In the genomic region with DNA sequence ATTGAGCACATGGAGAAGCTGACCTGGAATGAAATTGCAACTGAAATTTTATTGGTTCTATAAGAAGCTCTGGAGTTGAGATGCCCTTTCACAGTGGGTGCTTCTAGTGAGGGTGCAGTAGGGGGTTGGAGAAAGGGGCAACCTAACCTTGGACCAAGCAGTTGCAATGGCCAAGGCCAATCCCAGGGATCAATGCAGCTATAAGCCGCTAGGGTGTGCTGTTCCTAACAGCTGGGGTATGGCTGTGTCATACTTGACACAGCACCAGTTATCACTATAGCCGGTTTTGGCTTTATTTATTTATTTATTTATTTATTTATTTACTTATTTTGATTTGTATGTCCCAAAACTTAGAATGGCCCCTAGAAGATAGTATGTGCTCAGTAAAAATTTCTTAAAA, we compare ENCODE assay signal across 8 cellular contexts.
DNase-seq lines count a peak whose midpoint lies in the region; ATAC-seq and TF ChIP-seq lines count a peak whose summit lies in the region.
"Had no signal": no experiment of that assay in that cellular context is flagged by ENCODE, and none has a peak within 500 bp of the region (broad histone marks: within the 10 kb centered on the region; RNA-seq: fewer than 3 reads in every experiment).

No MANE protein-coding gene starts in this region.

- H3K27me3 ChIP-seq in Panc1 (ENCODE audit: control insufficient read depth, insufficient read depth, low read length) = no peaks in the 10 kb centered on the region
- H3K27me3 ChIP-seq in mesendoderm (ENCODE audit: insufficient read depth, low read length, poor library complexity) = no peaks in the 10 kb centered on the region
- H3K27me3 ChIP-seq in sigmoid colon = no peaks in the 10 kb centered on the region

- H3K36me3 Mint-ChIP-seq in T-helper 2 cell treated with Interferon-gamma antibody and Interleukin-4, amounts not matched to agents 5 μg/mL and 100 μg/mL, for 36 hours (ENCODE audit: low read depth) = no peaks in the 10 kb centered on the region
- H3K36me3 Mint-ChIP-seq: memory B cell had no signal

- no peaks in the 10 kb centered on the region for H3K79me1 ChIP-seq in mesendoderm (ENCODE audit: low read length)

- no peak for TF ChIP-seq POLR2A in sigmoid colon (IDR thresholded peaks at IDR 0.05)

- H3K9me3 ChIP-seq in Panc1 (ENCODE audit: control insufficient read depth, insufficient read depth, low read depth, low read length) = no peaks in the 10 kb centered on the region
- H3K9me3 ChIP-seq in sigmoid colon = peaks cover 0 to 2% (median 0%) of the 10 kb centered on the region in 4 donors

- peaks cover 5% of the 10 kb centered on the region for H3K4me1 Mint-ChIP-seq in T-helper 2 cell treated with Interferon-gamma antibody and Interleukin-4, amounts not matched to agents 5 μg/mL and 100 μg/mL, for 36 hours (ENCODE audit: low read depth)
- H3K4me1 Mint-ChIP-seq: memory B cell had no signal

- H3K18ac ChIP-seq in mesendoderm (ENCODE audit: low read length) = no peak overlapping the region

- in situ Hi-C loops in Panc1 (cut with HindIII; ENCODE audit: low pct_unique_long_range_greater_than_20kb, low sequenced_read_pairs) = no loop called here

- H3K4me2 ChIP-seq in mesendoderm (ENCODE audit: low read length) = no peak overlapping the region

- H3K4me1 ChIP-seq in Panc1 (ENCODE audit: control insufficient read depth, insufficient read depth, low read length) (no peaks in the 10 kb centered on the region), mesendoderm (ENCODE audit: control insufficient read depth, low read depth, low read length) (no peaks in the 10 kb centered on the region), sigmoid colon (no peaks in the 10 kb centered on the region)

- no peaks in the 10 kb centered on the region for H3K27me3 Mint-ChIP-seq in T-helper 2 cell treated with Interferon-gamma antibody and Interleukin-4, amounts not matched to agents 5 μg/mL and 100 μg/mL, for 36 hours (ENCODE audit: low read depth)
- H3K27me3 Mint-ChIP-seq: memory B cell had no signal

- TF ChIP-seq CTCF in Panc1 (IDR thresholded peaks at IDR 0.05) = peak; percentile 48
- TF ChIP-seq CTCF in sigmoid colon (IDR thresholded peaks at IDR 0.05) = no peak

- TF ChIP-seq EP300 in sigmoid colon (IDR thresholded peaks at IDR 0.05) = no peak

- no peak overlapping the region for H3K56ac ChIP-seq in mesendoderm (ENCODE audit: low read length)

- H4K5ac ChIP-seq in mesendoderm (ENCODE audit: low read length) = no peak overlapping the region

- WGBS in mesendoderm (ENCODE audit: extremely low coverage, insufficient coverage, low lambda C conversion rate) = no CpG with 5 or more reads among the region's 2 CpGs
- WGBS in sigmoid colon, 2 donors = 28 to 54% methylated on average over 2 of the region's 2 CpGs

- no peak overlapping the region for H2BK120ac ChIP-seq in mesendoderm (ENCODE audit: low read depth, low read length)

- no peak overlapping the region for H3K4me3 Mint-ChIP-seq in T-helper 2 cell treated with Interferon-gamma antibody and Interleukin-4, amounts not matched to agents 5 μg/mL and 100 μg/mL, for 36 hours
- H3K4me3 Mint-ChIP-seq: memory B cell had no signal

- DNase-seq in Panc1 (ENCODE audit: low read depth, low spot score) (no peak), mesendoderm (peak; percentile 75), sigmoid colon (no peak)
- no peak for DNase-seq in T-helper 2 cell treated with Interferon-gamma antibody and Interleukin-4, amounts not matched to agents 5 μg/mL and 100 μg/mL, for 36 hours (ENCODE audit: low spot score)
- DNase-seq in effector CD8-positive, alpha-beta T cell (lab: John Stamatoyannopoulos, UW) = no peak

- no peak overlapping the region for H4K8ac ChIP-seq in mesendoderm (ENCODE audit: low read depth, low read length)

- POLR2A ChIA-PET in Panc1 (lab: Charles Lee) = no interaction called here

- no TSS peak for BruUV-seq in Panc1 (replicated peaks; lab: Mats Ljungman, UMichigan)

- H3K36me3 ChIP-seq in Panc1 (ENCODE audit: control insufficient read depth, insufficient read depth, low read length) (no peaks in the 10 kb centered on the region), mesendoderm (ENCODE audit: control insufficient read depth, insufficient read depth, low read length) (no peaks in the 10 kb centered on the region), sigmoid colon (no peaks in the 10 kb centered on the region)

- H3K4me3 ChIP-seq in Panc1 (ENCODE audit: low read depth in 2 of 2, low read length in 2 of 2) (no peak overlapping the region), mesendoderm (ENCODE audit: low read length) (no peak overlapping the region), sigmoid colon (no peak overlapping the region)

- H3K9ac ChIP-seq in mesendoderm (ENCODE audit: low read length) = no peak overlapping the region

- H3K9me3 Mint-ChIP-seq in T-helper 2 cell treated with Interferon-gamma antibody and Interleukin-4, amounts not matched to agents 5 μg/mL and 100 μg/mL, for 36 hours = no peaks in the 10 kb centered on the region
- H3K9me3 Mint-ChIP-seq: memory B cell had no signal

- no peak overlapping the region for H2BK15ac ChIP-seq in mesendoderm (replicated peaks; ENCODE audit: low read depth)

- no peak overlapping the region for H3K4ac ChIP-seq in mesendoderm (ENCODE audit: low read depth, low read length)

- H3K27ac ChIP-seq in Panc1 (ENCODE audit: low read length) (no peak overlapping the region), mesendoderm (ENCODE audit: low read depth, low read length) (no peak overlapping the region), sigmoid colon (no peak overlapping the region)

- H2AK5ac ChIP-seq in mesendoderm (ENCODE audit: low read length) = no peak overlapping the region

- no peaks in the 10 kb centered on the region for H3K79me2 ChIP-seq in mesendoderm (ENCODE audit: control insufficient read depth, insufficient read depth, low read length)

- peak; percentile 84 for ATAC-seq in GM18520 (IDR thresholded peaks at IDR 0.05; ENCODE audit: unreplicated experiment)
- peak; percentile 92 for ATAC-seq in HG02642 (IDR thresholded peaks at IDR 0.05; ENCODE audit: poor library complexity, unreplicated experiment)
- ATAC-seq in Panc1 = no peak

- no peak overlapping the region for H3K27ac Mint-ChIP-seq in T-helper 2 cell treated with Interferon-gamma antibody and Interleukin-4, amounts not matched to agents 5 μg/mL and 100 μg/mL, for 36 hours
- H3K27ac Mint-ChIP-seq: memory B cell had no signal

- intact Hi-C loops in Panc1 (cut with micrococcal nuclease; ENCODE audit: unreplicated experiment) (no loop called here), sigmoid colon (cut with DNase I) (no loop called here)

- H3K23ac ChIP-seq in mesendoderm (ENCODE audit: low read length) = no peak overlapping the region

- CTCF ChIA-PET in Panc1 (lab: Charles Lee) = interaction anchor here (0.7 kb wide), 1 partner anchor 227 kb away, joined by 3 read pairs; no protein-coding TSS in a partner anchor

- no peak overlapping the region for H2BK5ac ChIP-seq in mesendoderm (ENCODE audit: low read length)
